In the genomic region with DNA sequence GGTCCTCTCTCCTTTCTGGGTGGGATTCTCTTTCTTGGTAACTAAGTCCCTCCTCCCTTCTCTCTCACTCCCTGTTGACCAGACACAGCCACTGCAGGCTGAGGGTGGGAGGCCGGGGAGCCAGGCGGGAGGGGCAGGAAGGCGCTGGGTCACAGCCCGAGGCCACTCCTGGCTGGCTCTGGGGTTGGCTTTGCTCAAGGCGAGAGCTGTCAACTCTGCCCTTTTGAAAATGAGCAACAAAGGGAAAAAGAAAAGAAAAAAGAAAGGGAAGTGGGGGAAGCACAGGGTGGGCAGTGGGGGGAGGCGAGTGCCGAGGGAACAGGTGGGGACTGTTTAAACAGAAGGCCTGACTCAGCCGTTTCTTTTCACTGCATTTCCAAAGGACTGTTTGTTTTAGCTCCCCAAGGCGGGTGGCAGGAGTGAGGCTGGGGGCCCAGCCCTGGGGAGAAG, we compare ENCODE assay signal across 11 cellular contexts.
DNase-seq lines count a peak whose midpoint lies in the region; ATAC-seq, FAIRE-seq and TF ChIP-seq lines count a peak whose summit lies in the region.
"Had no signal": no experiment of that assay in that cellular context is flagged by ENCODE, and none has a peak within 500 bp of the region (broad histone marks: within the 10 kb centered on the region; RNA-seq: fewer than 3 reads in every experiment).

No MANE protein-coding gene starts in this region.

- H3K27me3 ChIP-seq in BLaER1 (no peaks in the 10 kb centered on the region), HepG2 (ENCODE audit: control insufficient read depth in 1 of 2, insufficient read depth in 2 of 2, low read length in 2 of 2) (0 out of 5 replicates have a peak, but pooled peaks cover 0 to 7% of the 10 kb centered on the region in 2 experiments)

- no peaks in the 10 kb centered on the region for H3K9me3 Mint-ChIP-seq in activated T-cell treated with anti-CD3 and anti-CD28 coated beads, Interleukin-2, amount 50 U/mL, for 72 hours

- DNase-seq in NCI-H1436 treated with DMSO at 0.1 percent for 48 hours (lab: John Stamatoyannopoulos, UW) (peak; percentile 73), cardiac fibroblast (ENCODE audit: low read depth in 2 of 2) (peak in 1 of 2 donors; percentile 38), HepG2 (ENCODE audit: low spot score) (peak; percentile 34), globus pallidus (ENCODE audit: low spot score) (no peak)
- DNase-seq in activated T-cell treated with anti-CD3 and anti-CD28 coated beads, Interleukin-2, amount 50 U/mL, for 72 hours = no peak
- DNase-seq in effector CD4-positive, alpha-beta T cell = no peak
- DNase-seq: activated CD4-positive, alpha-beta T cell treated with anti-CD3 and anti-CD28 coated beads for 4 hours had no signal

- H3K9ac ChIP-seq in BLaER1 (no peak overlapping the region), HepG2 (ENCODE audit: insufficient read depth, low read depth, low read length) (no peak overlapping the region)
- H3K9ac ChIP-seq: KMS-11, parathyroid adenoma had no signal

- H3K4me3 Mint-ChIP-seq in activated T-cell treated with anti-CD3 and anti-CD28 coated beads, Interleukin-2, amount 50 U/mL, for 72 hours = no peak overlapping the region

- WGBS in HepG2 (ENCODE audit: low lambda C conversion rate) = 4% methylated on average over 9 of the region's 9 CpGs

- TF ChIP-seq RAD21 in HepG2 (CRISPR knock-in tag; IDR thresholded peaks at IDR 0.05) = no peak

- no peak for TF ChIP-seq POLR2A in HepG2 (IDR thresholded peaks at IDR 0.05; ENCODE audit: insufficient read depth in 1 of 2, low read depth in 2 of 2, low read length in 2 of 2)

- no TSS peak for BruUV-seq in HepG2 (replicated peaks; lab: Mats Ljungman, UMichigan)

- H2AFZ ChIP-seq in HepG2 (ENCODE audit: low read length) = no peak overlapping the region
- H2AFZ ChIP-seq: parathyroid adenoma had no signal

- in situ Hi-C loops in HepG2 (cut with HindIII; ENCODE audit: extremely low pct_ligation_motif_present, low pct_unique_long_range_greater_than_20kb) = no loop called here

- H3K4me1 Mint-ChIP-seq in activated T-cell treated with anti-CD3 and anti-CD28 coated beads, Interleukin-2, amount 50 U/mL, for 72 hours (ENCODE audit: low read depth) = no peaks in the 10 kb centered on the region

- TF ChIP-seq EP300 in HepG2 (IDR thresholded peaks at IDR 0.05; ENCODE audit: low read depth in 2 of 2, low read length in 2 of 2) = 0 out of 4 replicates have a peak, but pooled peaks of 1 of the 2 experiments have one; percentile 28
- TF ChIP-seq EP300 in HepG2 (CRISPR knock-in tag; IDR thresholded peaks at IDR 0.05; ENCODE audit: borderline replicate concordance) = no peak

- H3K4me3 ChIP-seq in BLaER1 = no peak overlapping the region
- H3K4me3 ChIP-seq in cardiac fibroblast (replicated peaks in 1 of 2; ENCODE audit: low read depth in 2 of 2, low read length in 2 of 2) = no peak overlapping the region
- no peak overlapping the region for H3K4me3 ChIP-seq in HepG2 (replicated peaks in 1 of 3; ENCODE audit: insufficient read depth in 1 of 3, low read depth in 2 of 3, low read length in 3 of 3)

- POLR2A ChIA-PET in HepG2 (lab: Yijun Ruan, JAX) = no interaction called here

- H3K27ac Mint-ChIP-seq in activated T-cell treated with anti-CD3 and anti-CD28 coated beads, Interleukin-2, amount 50 U/mL, for 72 hours = no peak overlapping the region

- CTCF ChIA-PET in HepG2 (lab: Yijun Ruan, JAX; ENCODE audit: low intra/inter-chr PET ratio, low total read pairs) = no interaction called here

- H3K27ac ChIP-seq in BLaER1 (0 out of 2 replicates have a peak overlapping the region, but pooled peaks have one; percentile 14), HepG2 (ENCODE audit: extremely low read length, insufficient read depth, low read length) (no peak overlapping the region)
- H3K27ac ChIP-seq: KMS-11, parathyroid adenoma had no signal

- no peaks in the 10 kb centered on the region for H3K36me3 Mint-ChIP-seq in activated T-cell treated with anti-CD3 and anti-CD28 coated beads, Interleukin-2, amount 50 U/mL, for 72 hours (ENCODE audit: insufficient read depth in 2 of 2)

- ATAC-seq in HepG2 = peak; percentile 85
- no peak for ATAC-seq in activated T-cell treated with anti-CD3 and anti-CD28 coated beads, Interleukin-2, amount 50 U/mL, for 72 hours (replicated peaks in 1 of 2)
- ATAC-seq in GM19023 (IDR thresholded peaks at IDR 0.05; ENCODE audit: unreplicated experiment) = no peak

- H3K36me3 ChIP-seq in BLaER1 (no peaks in the 10 kb centered on the region), HepG2 (replicated peaks in 1 of 2; ENCODE audit: control insufficient read depth in 1 of 2, insufficient read depth in 2 of 2, low read length in 2 of 2) (no peaks in the 10 kb centered on the region)

- H3K4me2 ChIP-seq in BLaER1 (peak overlapping the region; percentile 67), HepG2 (ENCODE audit: low read depth, low read length) (no peak overlapping the region)
- H3K4me2 ChIP-seq: KMS-11 had no signal

- peaks cover 17% of the 10 kb centered on the region for H3K27me3 Mint-ChIP-seq in activated T-cell treated with anti-CD3 and anti-CD28 coated beads, Interleukin-2, amount 50 U/mL, for 72 hours (ENCODE audit: low read depth)

- intact Hi-C loops in HepG2 (cut with micrococcal nuclease; ENCODE audit: unreplicated experiment) = no loop called here

- FAIRE-seq in HepG2 (lab: Jason Lieb, UNC) = no peak

- H4K20me1 ChIP-seq in BLaER1 = no peaks in the 10 kb centered on the region
- H4K20me1 ChIP-seq in HepG2 (ENCODE audit: insufficient read depth, low read length) = no peaks in the 10 kb centered on the region

- no peaks in the 10 kb centered on the region for H3K79me2 ChIP-seq in HepG2 (ENCODE audit: insufficient read depth, low read length)
- H3K79me2 ChIP-seq: parathyroid adenoma had no signal

- H3K4me1 ChIP-seq in BLaER1 (peaks cover 12% of the 10 kb centered on the region), HepG2 (ENCODE audit: insufficient read depth, low read length) (no peaks in the 10 kb centered on the region)

- no peaks in the 10 kb centered on the region for H3K9me3 ChIP-seq in BLaER1
- H3K9me3 ChIP-seq in HepG2 (ENCODE audit: low read length) = no peaks in the 10 kb centered on the region

- peak; percentile 7 for TF ChIP-seq CTCF in cardiac fibroblast (IDR thresholded peaks at IDR 0.05; ENCODE audit: low read depth, low read length)
- no peak for TF ChIP-seq CTCF in HepG2 (CRISPR knock-in tag; IDR thresholded peaks at IDR 0.05)

TF ChIP-seq in HepG2, 621 proteins besides CTCF, POLR2A, EP300 and RAD21 (continues in another document):
- TF ChIP-seq ZNF710 (CRISPR knock-in tag; IDR thresholded peaks at IDR 0.05; ENCODE audit: borderline replicate concordance) = 0 out of 2 replicates have a peak, but pooled peaks have one; percentile 44
- TF ChIP-seq, protein P1, sequence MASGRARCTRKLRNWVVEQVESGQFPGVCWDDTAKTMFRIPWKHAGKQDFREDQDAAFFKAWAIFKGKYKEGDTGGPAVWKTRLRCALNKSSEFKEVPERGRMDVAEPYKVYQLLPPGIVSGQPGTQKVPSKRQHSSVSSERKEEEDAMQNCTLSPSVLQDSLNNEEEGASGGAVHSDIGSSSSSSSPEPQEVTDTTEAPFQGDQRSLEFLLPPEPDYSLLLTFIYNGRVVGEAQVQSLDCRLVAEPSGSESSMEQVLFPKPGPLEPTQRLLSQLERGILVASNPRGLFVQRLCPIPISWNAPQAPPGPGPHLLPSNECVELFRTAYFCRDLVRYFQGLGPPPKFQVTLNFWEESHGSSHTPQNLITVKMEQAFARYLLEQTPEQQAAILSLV (CRISPR knock-in tag; IDR thresholded peaks at IDR 0.05; ENCODE audit: borderline replicate concordance) = no peak
- TF ChIP-seq SOX6 (IDR thresholded peaks at IDR 0.05) = no peak
- peak; percentile 40; the same call in 1 of the 2 replicates for TF ChIP-seq SOX6 (CRISPR knock-in tag; IDR thresholded peaks at IDR 0.05)
- 0 out of 2 replicates have a peak, but pooled peaks have one; percentile 32 for TF ChIP-seq ZNF253 (CRISPR knock-in tag; IDR thresholded peaks at IDR 0.05; ENCODE audit: borderline replicate concordance)
- TF ChIP-seq TCF7 (IDR thresholded peaks at IDR 0.05; ENCODE audit: low read depth) = peak; percentile 30; the same call in 1 of the 2 replicates

Comparison
In these comparisons a context has a peak if more than half of its experiments do, and no peak if none do; other contexts are left out.
1. DNase-seq: peak in NCI-H1436 treated with DMSO at 0.1 percent for 48 hours (single experiment) and HepG2 (single experiment); none in activated T-cell treated with anti-CD3 and anti-CD28 coated beads, Interleukin-2, amount 50 U/mL, for 72 hours (0 of 2), effector CD4-positive, alpha-beta T cell (single experiment) and globus pallidus (single experiment).